39 cellular contexts compared by ENCODE assay signal in the genomic region with DNA sequence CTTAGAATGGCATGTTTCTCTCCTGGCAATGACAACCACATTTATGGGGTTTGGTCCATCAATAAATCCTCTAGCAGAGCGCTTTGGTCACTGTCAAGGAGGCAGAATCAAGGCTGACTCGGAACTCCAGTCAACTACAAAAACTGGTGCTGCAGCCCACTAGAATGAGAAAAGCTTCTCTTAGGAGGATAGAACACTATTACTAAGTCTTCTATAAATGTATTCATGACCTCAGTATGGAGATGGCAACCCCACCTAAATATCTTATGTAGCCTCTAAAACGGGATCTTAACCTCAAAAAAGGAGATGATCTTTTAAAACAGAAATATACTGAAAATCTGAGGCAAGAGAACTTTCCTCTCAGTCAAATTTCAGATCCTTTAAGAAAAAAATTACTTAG.
"Had no signal": no experiment of that assay in that cellular context is flagged by ENCODE, and none has a peak within 500 bp of the region (broad histone marks: within the 10 kb centered on the region; RNA-seq: fewer than 3 reads in every experiment).

No MANE protein-coding gene starts in this region.

- H3K9me3 ChIP-seq: adrenal gland, ascending aorta, body of pancreas, breast epithelium had no signal

- H3K9me3 Mint-ChIP-seq: activated naive CD4-positive, alpha-beta T cell treated with anti-CD3 and anti-CD28 coated beads for 36 hours; activated naive CD4-positive, alpha-beta T cell treated with anti-CD3 and anti-CD28 coated beads, Interleukin-2, amount 10 ng/mL, durations not matched to agents 7 days and 5 days; activated naive CD4-positive, alpha-beta T cell treated with anti-CD3 and anti-CD28 coated beads, Interleukin-2, amount 50 U/mL, for 24 hours; activated naive CD4-positive, alpha-beta T cell treated with anti-CD3 and anti-CD28 coated beads, Interleukin-2, amount 50 U/mL, for 72 hours; activated naive CD8-positive, alpha-beta T cell treated with anti-CD3 and anti-CD28 coated beads for 36 hours; activated naive CD8-positive, alpha-beta T cell treated with anti-CD3 and anti-CD28 coated beads, Interleukin-2, amount 10 ng/mL, durations not matched to agents 7 days and 5 days; activated naive CD8-positive, alpha-beta T cell treated with anti-CD3 and anti-CD28 coated beads, Interleukin-2, amount 50 U/mL, for 24 hours; activated T-cell treated with anti-CD3 and anti-CD28 coated beads, Interleukin-2, amount 50 U/mL, for 24 hours; activated T-cell treated with anti-CD3 and anti-CD28 coated beads, Interleukin-2, amount 50 U/mL, for 4 hours; activated T-cell treated with anti-CD3 and anti-CD28 coated beads, Interleukin-2, amount 50 U/mL, for 72 hours; activated T-helper 1 cell treated with anti-CD3 and anti-CD28 coated beads, Interleukin-12 subunit alpha, Interleukin-12 subunit beta, Interleukin-2, Interleukin-4 antibody, amounts not matched to agents 30 ng/mL and 10 ng/mL and 1 ng/mL, durations not matched to agents 14 hours and 24 hours and 36 hours; activated T-helper 17 cell treated with anti-CD3 and anti-CD28 coated beads, Interleukin-2, amount 50 U/mL, for 72 hours; activated T-helper 2 cell treated with anti-CD3 and anti-CD28 coated beads, Interferon-gamma antibody, Interleukin-2, Interleukin-4, amounts not matched to agents 10 μg/mL and 5 μg/mL and 100 μg/mL, durations not matched to agents 14 hours and 24 hours and 36 hours; central memory CD8-positive, alpha-beta T cell had no signal

- DNase-seq: activated effector memory CD4-positive, alpha-beta T cell treated with anti-CD3 and anti-CD28 coated beads, Interleukin-2, amount 50 U/mL, for 16 hours; activated effector memory CD4-positive, alpha-beta T cell treated with Interleukin-2 at 50 U/mL for 16 hours; activated gamma-delta T cell; activated gamma-delta T cell treated with Interleukin-2 at 50 U/mL for 16 hours; activated naive CD4-positive, alpha-beta T cell; activated naive CD4-positive, alpha-beta T cell treated with anti-CD3 and anti-CD28 coated beads for 36 hours; activated naive CD4-positive, alpha-beta T cell treated with anti-CD3 and anti-CD28 coated beads, Interleukin-2, amount 10 ng/mL, durations not matched to agents 7 days and 5 days; activated naive CD4-positive, alpha-beta T cell treated with anti-CD3 and anti-CD28 coated beads, Interleukin-2, amount 50 U/mL, for 16 hours; activated naive CD4-positive, alpha-beta T cell treated with Interleukin-2 at 50 U/mL for 16 hours; activated naive CD8-positive, alpha-beta T cell treated with anti-CD3 and anti-CD28 coated beads for 36 hours; activated naive CD8-positive, alpha-beta T cell treated with anti-CD3 and anti-CD28 coated beads, Interleukin-2, amount 10 ng/mL, durations not matched to agents 7 days and 5 days; activated naive CD8-positive, alpha-beta T cell treated with anti-CD3 and anti-CD28 coated beads, Interleukin-2, amount 50 U/mL, for 24 hours; activated T-cell treated with anti-CD3 and anti-CD28 coated beads for 4 hours; activated T-cell treated with anti-CD3 and anti-CD28 coated beads, Interleukin-2, amount 50 U/mL, for 1 hour; activated T-cell treated with anti-CD3 and anti-CD28 coated beads, Interleukin-2, amount 50 U/mL, for 24 hours; activated T-cell treated with anti-CD3 and anti-CD28 coated beads, Interleukin-2, amount 50 U/mL, for 4 hours; activated T-cell treated with anti-CD3 and anti-CD28 coated beads, Interleukin-2, amount 50 U/mL, for 48 hours; activated T-cell treated with anti-CD3 and anti-CD28 coated beads, Interleukin-2, amount 50 U/mL, for 72 hours; adrenal gland; amniotic stem cell; amygdala; anterior cingulate cortex; aorta; body of pancreas; brain microvascular endothelial cell; caudate nucleus; central memory CD4-positive, alpha-beta T cell; cerebellar nuclear complex had no signal

- H3K4me1 ChIP-seq: adrenal gland, ascending aorta, body of pancreas, breast epithelium had no signal

- H3K4me1 Mint-ChIP-seq: activated naive CD4-positive, alpha-beta T cell treated with anti-CD3 and anti-CD28 coated beads, Interleukin-2, amount 10 ng/mL, durations not matched to agents 7 days and 5 days; activated naive CD8-positive, alpha-beta T cell treated with anti-CD3 and anti-CD28 coated beads, Interleukin-2, amount 50 U/mL, for 24 hours; activated T-helper 17 cell treated with anti-CD3 and anti-CD28 coated beads, Interleukin-2, amount 50 U/mL, for 72 hours; brain had no signal

- ATAC-seq: activated naive CD4-positive, alpha-beta T cell treated with anti-CD3 and anti-CD28 coated beads, Interleukin-2, amount 50 U/mL, for 72 hours; activated naive CD8-positive, alpha-beta T cell treated with anti-CD3 and anti-CD28 coated beads, Interleukin-2, amount 50 U/mL, for 24 hours; activated T-cell treated with anti-CD3 and anti-CD28 coated beads, Interleukin-2, amount 50 U/mL, for 4 hours; activated T-cell treated with anti-CD3 and anti-CD28 coated beads, Interleukin-2, amount 50 U/mL, for 72 hours; activated T-helper 17 cell treated with anti-CD3 and anti-CD28 coated beads, Interleukin-2, amount 50 U/mL, for 72 hours; body of pancreas had no signal

- H3K27ac ChIP-seq: adrenal gland, ascending aorta, body of pancreas, brain microvascular endothelial cell, breast epithelium, cardiac muscle cell had no signal

- H3K27me3 ChIP-seq: adrenal gland, ascending aorta, body of pancreas, brain microvascular endothelial cell, breast epithelium, cardiac muscle cell had no signal

- H3K27me3 Mint-ChIP-seq: activated naive CD4-positive, alpha-beta T cell treated with anti-CD3 and anti-CD28 coated beads, Interleukin-2, amount 10 ng/mL, durations not matched to agents 7 days and 5 days; activated naive CD4-positive, alpha-beta T cell treated with anti-CD3 and anti-CD28 coated beads, Interleukin-2, amount 50 U/mL, for 24 hours; activated naive CD8-positive, alpha-beta T cell; activated naive CD8-positive, alpha-beta T cell treated with anti-CD3 and anti-CD28 coated beads for 36 hours; activated naive CD8-positive, alpha-beta T cell treated with anti-CD3 and anti-CD28 coated beads, Interleukin-2, amount 10 ng/mL, durations not matched to agents 7 days and 5 days; activated naive CD8-positive, alpha-beta T cell treated with anti-CD3 and anti-CD28 coated beads, Interleukin-2, amount 50 U/mL, for 24 hours; activated T-cell treated with anti-CD3 and anti-CD28 coated beads, Interleukin-2, amount 50 U/mL, for 24 hours; activated T-helper 17 cell treated with anti-CD3 and anti-CD28 coated beads, Interleukin-2, amount 50 U/mL, for 72 hours; brain; central memory CD8-positive, alpha-beta T cell had no signal

- H3K27ac Mint-ChIP-seq: activated naive CD4-positive, alpha-beta T cell treated with anti-CD3 and anti-CD28 coated beads for 36 hours; activated naive CD4-positive, alpha-beta T cell treated with anti-CD3 and anti-CD28 coated beads, Interleukin-2, amount 10 ng/mL, durations not matched to agents 7 days and 5 days; activated naive CD4-positive, alpha-beta T cell treated with anti-CD3 and anti-CD28 coated beads, Interleukin-2, amount 50 U/mL, for 24 hours; activated naive CD4-positive, alpha-beta T cell treated with anti-CD3 and anti-CD28 coated beads, Interleukin-2, amount 50 U/mL, for 72 hours; activated naive CD8-positive, alpha-beta T cell; activated naive CD8-positive, alpha-beta T cell treated with anti-CD3 and anti-CD28 coated beads for 36 hours; activated naive CD8-positive, alpha-beta T cell treated with anti-CD3 and anti-CD28 coated beads, Interleukin-2, amount 10 ng/mL, durations not matched to agents 7 days and 5 days; activated naive CD8-positive, alpha-beta T cell treated with anti-CD3 and anti-CD28 coated beads, Interleukin-2, amount 50 U/mL, for 24 hours; activated T-cell treated with anti-CD3 and anti-CD28 coated beads, Interleukin-2, amount 50 U/mL, for 24 hours; activated T-cell treated with anti-CD3 and anti-CD28 coated beads, Interleukin-2, amount 50 U/mL, for 72 hours; activated T-helper 1 cell treated with anti-CD3 and anti-CD28 coated beads, Interleukin-12 subunit alpha, Interleukin-12 subunit beta, Interleukin-2, Interleukin-4 antibody, amounts not matched to agents 30 ng/mL and 10 ng/mL and 1 ng/mL, durations not matched to agents 14 hours and 24 hours and 36 hours; activated T-helper 17 cell treated with anti-CD3 and anti-CD28 coated beads, Interleukin-2, amount 50 U/mL, for 72 hours; activated T-helper 2 cell treated with anti-CD3 and anti-CD28 coated beads, Interferon-gamma antibody, Interleukin-2, Interleukin-4, amounts not matched to agents 10 μg/mL and 5 μg/mL and 100 μg/mL, durations not matched to agents 14 hours and 24 hours and 36 hours; brain had no signal

- H3K4me3 Mint-ChIP-seq: activated naive CD4-positive, alpha-beta T cell treated with anti-CD3 and anti-CD28 coated beads for 36 hours; activated naive CD4-positive, alpha-beta T cell treated with anti-CD3 and anti-CD28 coated beads, Interleukin-2, amount 10 ng/mL, durations not matched to agents 7 days and 5 days; activated naive CD4-positive, alpha-beta T cell treated with anti-CD3 and anti-CD28 coated beads, Interleukin-2, amount 50 U/mL, for 24 hours; activated naive CD8-positive, alpha-beta T cell; activated naive CD8-positive, alpha-beta T cell treated with anti-CD3 and anti-CD28 coated beads for 36 hours; activated naive CD8-positive, alpha-beta T cell treated with anti-CD3 and anti-CD28 coated beads, Interleukin-2, amount 10 ng/mL, durations not matched to agents 7 days and 5 days; activated naive CD8-positive, alpha-beta T cell treated with anti-CD3 and anti-CD28 coated beads, Interleukin-2, amount 50 U/mL, for 24 hours; activated T-cell treated with anti-CD3 and anti-CD28 coated beads, Interleukin-2, amount 50 U/mL, for 24 hours; activated T-cell treated with anti-CD3 and anti-CD28 coated beads, Interleukin-2, amount 50 U/mL, for 4 hours; activated T-cell treated with anti-CD3 and anti-CD28 coated beads, Interleukin-2, amount 50 U/mL, for 72 hours; activated T-helper 1 cell treated with anti-CD3 and anti-CD28 coated beads, Interleukin-12 subunit alpha, Interleukin-12 subunit beta, Interleukin-2, Interleukin-4 antibody, amounts not matched to agents 30 ng/mL and 10 ng/mL and 1 ng/mL, durations not matched to agents 14 hours and 24 hours and 36 hours; activated T-helper 17 cell treated with anti-CD3 and anti-CD28 coated beads, Interleukin-2, amount 50 U/mL, for 72 hours; brain; central memory CD8-positive, alpha-beta T cell had no signal

- H3K36me3 ChIP-seq: adrenal gland, brain microvascular endothelial cell had no signal

- H3K4me3 ChIP-seq: adrenal gland, ascending aorta, body of pancreas, breast epithelium, cardiac muscle cell had no signal
